In genomic region chr13:98141938-98142426, GRCh38 we compare ENCODE assay signal across 1 cellular context.
A peak's percentile ranks its signal among the peaks of the same experiment; 100 is the strongest.
TF ChIP-seq lines count a peak whose summit lies in the region.

No MANE protein-coding gene starts in this region.

TF ChIP-seq in HepG2, 621 proteins besides CTCF, POLR2A, EP300 and RAD21 (continued from another document):
- TF ChIP-seq, protein P1, sequence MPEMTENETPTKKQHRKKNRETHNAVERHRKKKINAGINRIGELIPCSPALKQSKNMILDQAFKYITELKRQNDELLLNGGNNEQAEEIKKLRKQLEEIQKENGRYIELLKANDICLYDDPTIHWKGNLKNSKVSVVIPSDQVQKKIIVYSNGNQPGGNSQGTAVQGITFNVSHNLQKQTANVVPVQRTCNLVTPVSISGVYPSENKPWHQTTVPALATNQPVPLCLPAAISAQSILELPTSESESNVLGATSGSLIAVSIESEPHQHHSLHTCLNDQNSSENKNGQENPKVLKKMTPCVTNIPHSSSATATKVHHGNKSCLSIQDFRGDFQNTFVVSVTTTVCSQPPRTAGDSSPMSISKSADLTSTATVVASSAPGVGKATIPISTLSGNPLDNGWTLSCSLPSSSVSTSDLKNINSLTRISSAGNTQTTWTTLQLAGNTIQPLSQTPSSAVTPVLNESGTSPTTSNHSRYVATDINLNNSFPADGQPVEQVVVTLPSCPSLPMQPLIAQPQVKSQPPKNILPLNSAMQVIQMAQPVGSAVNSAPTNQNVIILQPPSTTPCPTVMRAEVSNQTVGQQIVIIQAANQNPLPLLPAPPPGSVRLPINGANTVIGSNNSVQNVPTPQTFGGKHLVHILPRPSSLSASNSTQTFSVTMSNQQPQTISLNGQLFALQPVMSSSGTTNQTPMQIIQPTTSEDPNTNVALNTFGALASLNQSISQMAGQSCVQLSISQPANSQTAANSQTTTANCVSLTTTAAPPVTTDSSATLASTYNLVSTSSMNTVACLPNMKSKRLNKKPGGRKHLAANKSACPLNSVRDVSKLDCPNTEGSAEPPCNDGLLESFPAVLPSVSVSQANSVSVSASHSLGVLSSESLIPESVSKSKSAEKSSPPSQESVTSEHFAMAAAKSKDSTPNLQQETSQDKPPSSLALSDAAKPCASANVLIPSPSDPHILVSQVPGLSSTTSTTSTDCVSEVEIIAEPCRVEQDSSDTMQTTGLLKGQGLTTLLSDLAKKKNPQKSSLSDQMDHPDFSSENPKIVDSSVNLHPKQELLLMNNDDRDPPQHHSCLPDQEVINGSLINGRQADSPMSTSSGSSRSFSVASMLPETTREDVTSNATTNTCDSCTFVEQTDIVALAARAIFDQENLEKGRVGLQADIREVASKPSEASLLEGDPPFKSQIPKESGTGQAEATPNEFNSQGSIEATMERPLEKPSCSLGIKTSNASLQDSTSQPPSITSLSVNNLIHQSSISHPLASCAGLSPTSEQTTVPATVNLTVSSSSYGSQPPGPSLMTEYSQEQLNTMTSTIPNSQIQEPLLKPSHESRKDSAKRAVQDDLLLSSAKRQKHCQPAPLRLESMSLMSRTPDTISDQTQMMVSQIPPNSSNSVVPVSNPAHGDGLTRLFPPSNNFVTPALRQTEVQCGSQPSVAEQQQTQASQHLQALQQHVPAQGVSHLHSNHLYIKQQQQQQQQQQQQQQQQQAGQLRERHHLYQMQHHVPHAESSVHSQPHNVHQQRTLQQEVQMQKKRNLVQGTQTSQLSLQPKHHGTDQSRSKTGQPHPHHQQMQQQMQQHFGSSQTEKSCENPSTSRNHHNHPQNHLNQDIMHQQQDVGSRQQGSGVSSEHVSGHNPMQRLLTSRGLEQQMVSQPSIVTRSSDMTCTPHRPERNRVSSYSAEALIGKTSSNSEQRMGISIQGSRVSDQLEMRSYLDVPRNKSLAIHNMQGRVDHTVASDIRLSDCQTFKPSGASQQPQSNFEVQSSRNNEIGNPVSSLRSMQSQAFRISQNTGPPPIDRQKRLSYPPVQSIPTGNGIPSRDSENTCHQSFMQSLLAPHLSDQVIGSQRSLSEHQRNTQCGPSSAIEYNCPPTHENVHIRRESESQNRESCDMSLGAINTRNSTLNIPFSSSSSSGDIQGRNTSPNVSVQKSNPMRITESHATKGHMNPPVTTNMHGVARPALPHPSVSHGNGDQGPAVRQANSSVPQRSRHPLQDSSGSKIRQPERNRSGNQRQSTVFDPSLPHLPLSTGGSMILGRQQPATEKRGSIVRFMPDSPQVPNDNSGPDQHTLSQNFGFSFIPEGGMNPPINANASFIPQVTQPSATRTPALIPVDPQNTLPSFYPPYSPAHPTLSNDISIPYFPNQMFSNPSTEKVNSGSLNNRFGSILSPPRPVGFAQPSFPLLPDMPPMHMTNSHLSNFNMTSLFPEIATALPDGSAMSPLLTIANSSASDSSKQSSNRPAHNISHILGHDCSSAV (CRISPR knock-in tag; IDR thresholded peaks at IDR 0.05; ENCODE audit: borderline replicate concordance): no peak
- TF ChIP-seq RARG (CRISPR knock-in tag; IDR thresholded peaks at IDR 0.05; ENCODE audit: low read depth): no peak
- no peak; the same call in 1 of the 2 replicates for TF ChIP-seq HOXA3 (CRISPR knock-in tag; IDR thresholded peaks at IDR 0.05)
- no peak for TF ChIP-seq ZNF644 (CRISPR knock-in tag; IDR thresholded peaks at IDR 0.05; ENCODE audit: low read depth)
- TF ChIP-seq, protein P2, sequence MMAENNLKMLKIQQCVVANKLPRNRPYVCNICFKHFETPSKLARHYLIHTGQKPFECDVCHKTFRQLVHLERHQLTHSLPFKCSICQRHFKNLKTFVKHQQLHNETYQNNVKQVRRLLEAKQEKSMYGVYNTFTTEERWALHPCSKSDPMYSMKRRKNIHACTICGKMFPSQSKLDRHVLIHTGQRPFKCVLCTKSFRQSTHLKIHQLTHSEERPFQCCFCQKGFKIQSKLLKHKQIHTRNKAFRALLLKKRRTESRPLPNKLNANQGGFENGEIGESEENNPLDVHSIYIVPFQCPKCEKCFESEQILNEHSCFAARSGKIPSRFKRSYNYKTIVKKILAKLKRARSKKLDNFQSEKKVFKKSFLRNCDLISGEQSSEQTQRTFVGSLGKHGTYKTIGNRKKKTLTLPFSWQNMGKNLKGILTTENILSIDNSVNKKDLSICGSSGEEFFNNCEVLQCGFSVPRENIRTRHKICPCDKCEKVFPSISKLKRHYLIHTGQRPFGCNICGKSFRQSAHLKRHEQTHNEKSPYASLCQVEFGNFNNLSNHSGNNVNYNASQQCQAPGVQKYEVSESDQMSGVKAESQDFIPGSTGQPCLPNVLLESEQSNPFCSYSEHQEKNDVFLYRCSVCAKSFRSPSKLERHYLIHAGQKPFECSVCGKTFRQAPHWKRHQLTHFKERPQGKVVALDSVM (CRISPR knock-in tag; IDR thresholded peaks at IDR 0.05): 0 out of 2 replicates have a peak, but pooled peaks have one; percentile 24
- peak; percentile 16; the same call in 1 of the 2 replicates for TF ChIP-seq ZNF607 (CRISPR knock-in tag; IDR thresholded peaks at IDR 0.05; ENCODE audit: borderline replicate concordance)
- TF ChIP-seq KLF11 (CRISPR knock-in tag; IDR thresholded peaks at IDR 0.05): no peak
- TF ChIP-seq ZNF451 (CRISPR knock-in tag; IDR thresholded peaks at IDR 0.05): 0 out of 2 replicates have a peak, but pooled peaks have one; percentile 23
- no peak for TF ChIP-seq ZMYM2 (CRISPR knock-in tag; IDR thresholded peaks at IDR 0.05)
- TF ChIP-seq SCMH1 (CRISPR knock-in tag; IDR thresholded peaks at IDR 0.05; ENCODE audit: borderline replicate concordance): no peak
- TF ChIP-seq THYN1 (CRISPR knock-in tag; IDR thresholded peaks at IDR 0.05; ENCODE audit: borderline replicate concordance, low read depth): no peak
- TF ChIP-seq, protein P3, sequence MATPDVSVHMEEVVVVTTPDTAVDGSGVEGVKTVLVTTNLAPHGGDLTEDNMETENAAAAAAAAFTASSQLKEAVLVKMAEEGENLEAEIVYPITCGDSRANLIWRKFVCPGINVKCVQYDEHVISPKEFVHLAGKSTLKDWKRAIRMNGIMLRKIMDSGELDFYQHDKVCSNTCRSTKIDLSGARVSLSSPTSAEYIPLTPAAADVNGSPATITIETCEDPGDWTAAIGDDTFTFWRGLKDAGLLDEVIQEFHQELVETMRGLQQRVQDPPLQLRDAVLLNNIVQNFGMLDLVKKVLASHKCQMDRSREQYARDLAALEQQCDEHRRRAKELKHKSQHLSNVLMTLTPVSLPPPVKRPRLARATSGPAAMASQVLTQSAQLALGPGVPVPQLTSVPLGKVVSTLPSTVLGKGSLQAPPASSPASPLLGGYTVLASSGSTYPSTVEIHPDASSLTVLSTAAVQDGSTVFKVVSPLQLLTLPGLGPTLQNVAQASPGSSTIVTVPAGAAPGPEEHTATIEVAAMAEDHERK (CRISPR knock-in tag; IDR thresholded peaks at IDR 0.05; ENCODE audit: low read depth): no peak
